Comparison of ENCODE assay signal across 9 cellular contexts in genomic region chr16:53091508-53092211, GRCh38. TPM values are rescaled to one million over a fixed set of nuclear protein-coding genes. Genes with fewer than 3 reads are reported as not detected.
DNase-seq lines count a peak whose midpoint lies in the region; TF ChIP-seq lines count a peak whose summit lies in the region.
"Had no signal": no experiment of that assay in that cellular context is flagged by ENCODE, and none has a peak within 500 bp of the region (broad histone marks: within the 10 kb centered on the region; RNA-seq: fewer than 3 reads in every experiment).

No MANE protein-coding gene starts in this region.

- no peaks in the 10 kb centered on the region for H3K36me3 Mint-ChIP-seq in progenitor cell of endocrine pancreas (ENCODE audit: insufficient read depth)

- no peak overlapping the region for H3K27ac Mint-ChIP-seq in progenitor cell of endocrine pancreas

- no peak for TF ChIP-seq CTCF in WI38 (IDR thresholded peaks at IDR 0.05; ENCODE audit: low read depth, low read length)
- no peak for TF ChIP-seq CTCF in parathyroid adenoma (IDR thresholded peaks at IDR 0.05)
- TF ChIP-seq CTCF in progenitor cell of endocrine pancreas (IDR thresholded peaks at IDR 0.05; ENCODE audit: unreplicated experiment) = no peak

- H3K4me2 ChIP-seq in parathyroid adenoma (ENCODE audit: low read length) = no peak overlapping the region

- H2AFZ ChIP-seq in parathyroid adenoma = no peak overlapping the region

- H3K27me3 Mint-ChIP-seq in progenitor cell of endocrine pancreas = peaks cover 3% of the 10 kb centered on the region

- DNase-seq in NCI-H1417 (lab: John Stamatoyannopoulos, UW) (peak; percentile 6 to 77 (median 55)), NCI-H1417 treated with DMSO at 0.1 percent for 48 hours (lab: John Stamatoyannopoulos, UW) (no peak), H7 (peak; percentile 84), NCI-H1048 (lab: John Stamatoyannopoulos, UW) (peak; percentile 3), head of caudate nucleus (peak; percentile 60 to 98 (median 88)), progenitor cell of endocrine pancreas (ENCODE audit: low spot score, unreplicated experiment) (no peak)

- H3K36me3 ChIP-seq in H7 (replicated peaks; ENCODE audit: control insufficient read depth, insufficient read depth, low read length) = no peaks in the 10 kb centered on the region
- no peaks in the 10 kb centered on the region for H3K36me3 ChIP-seq in parathyroid adenoma (ENCODE audit: control insufficient read depth, insufficient read depth, low read length)

- peaks cover 21% of the 10 kb centered on the region for H3K79me2 ChIP-seq in parathyroid adenoma

- peak overlapping the region; percentile 63 for H3K27ac ChIP-seq in parathyroid adenoma
- H3K27ac ChIP-seq: 22Rv1 had no signal

- intact Hi-C loops in head of caudate nucleus (cut with DNase I) = loop anchor here (5.0 kb wide), 1 partner anchor 41 kb away; no protein-coding TSS in a partner anchor

- no peaks in the 10 kb centered on the region for H3K27me3 ChIP-seq in H7 (ENCODE audit: control insufficient read depth, insufficient read depth, low read length)
- H3K27me3 ChIP-seq in parathyroid adenoma (ENCODE audit: control insufficient read depth, insufficient read depth, low read length) = no peaks in the 10 kb centered on the region

- no peaks in the 10 kb centered on the region for H3K9me3 ChIP-seq in parathyroid adenoma (ENCODE audit: control insufficient read depth, low read length)

- no peak overlapping the region for H3K9ac ChIP-seq in parathyroid adenoma

- no peak overlapping the region for H3K4me3 Mint-ChIP-seq in progenitor cell of endocrine pancreas (ENCODE audit: low read depth)

- H3K4me1 ChIP-seq in parathyroid adenoma = peaks cover 23% of the 10 kb centered on the region

- H3K4me1 Mint-ChIP-seq in progenitor cell of endocrine pancreas (ENCODE audit: low read depth) = no peaks in the 10 kb centered on the region

- H3K9me3 Mint-ChIP-seq in progenitor cell of endocrine pancreas (ENCODE audit: low read depth) = no peaks in the 10 kb centered on the region

- H3K4me3 ChIP-seq in H7 (ENCODE audit: insufficient read depth, low read depth, low read length) = no peak overlapping the region
- H3K4me3 ChIP-seq in WI38 (ENCODE audit: low read depth, low read length) = peak overlapping the region; percentile 32
- no peak overlapping the region for H3K4me3 ChIP-seq in parathyroid adenoma (ENCODE audit: low read depth, low read length)

RNA-seq across cellular contexts. Expression of gene CHD9, which starts 36.9 kb away (rescaled TPM):
- total RNA-seq in H7 (2014; rRNA removed; shearing (Covaris generic)) = 12.9 and 15.0 TPM in 2 replicates
- total RNA-seq in progenitor cell of endocrine pancreas = 67.7 TPM in 2 replicates

RNA-seq across cellular contexts. Expression of gene CHD9NB, which starts 39.0 kb away (rescaled TPM):
- 2.0 and 2.1 TPM in 2 replicates for total RNA-seq in H7 (2014; rRNA removed; shearing (Covaris generic))
- total RNA-seq in progenitor cell of endocrine pancreas = 1.1 and 1.3 TPM in 2 replicates

Comparison
In these comparisons a context has a peak if more than half of its experiments do, and no peak if none do; other contexts are left out.
1. DNase-seq: peak in NCI-H1417 (3 of 3), H7 (single experiment), NCI-H1048 (single experiment) and head of caudate nucleus (42 of 42); none in NCI-H1417 treated with DMSO at 0.1 percent for 48 hours (single experiment) and progenitor cell of endocrine pancreas (single experiment).